Comparison of ENCODE assay signal across 27 cellular contexts in the genomic region with DNA sequence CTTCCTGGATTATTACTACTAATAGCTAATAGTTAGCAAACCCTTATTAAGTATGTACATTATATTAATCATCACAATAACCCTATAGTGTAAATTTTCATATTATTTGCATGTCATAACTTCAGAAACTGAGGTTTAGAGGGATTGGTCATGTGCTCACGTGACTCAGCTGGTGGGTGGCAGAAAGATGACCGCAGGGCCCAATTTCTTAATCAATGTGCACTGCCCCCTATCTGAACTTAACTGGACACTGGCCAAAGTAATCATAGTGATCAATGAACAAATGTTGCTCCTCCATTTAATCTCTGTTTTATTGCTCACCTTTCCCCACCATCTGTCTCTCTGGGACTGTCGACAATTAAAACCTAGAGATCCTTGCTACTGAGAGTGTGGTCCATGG.
"Had no signal": no experiment of that assay in that cellular context is flagged by ENCODE, and none has a peak within 500 bp of the region (broad histone marks: within the 10 kb centered on the region; RNA-seq: fewer than 3 reads in every experiment).

No MANE protein-coding gene starts in this region.

- FAIRE-seq: astrocyte, frontal cortex, pancreas had no signal

- H3K36me3 ChIP-seq: brain microvascular endothelial cell, esophagus muscularis mucosa, pancreas, sigmoid colon, suprapubic skin, tibial artery, WERI-Rb-1 had no signal

- DNase-seq: activated CD4-positive, alpha-beta memory T cell treated with anti-CD3 and anti-CD28 coated beads for 36 hours; activated CD4-positive, alpha-beta T cell treated with anti-CD3 and anti-CD28 coated beads for 48 hours; activated CD8-positive, alpha-beta memory T cell treated with anti-CD3 and anti-CD28 coated beads, Interleukin-2, amount 50 U/mL, for 4 hours; activated effector memory CD4-positive, alpha-beta T cell treated with anti-CD3 and anti-CD28 coated beads, Interleukin-2, amount 50 U/mL, for 16 hours; activated naive CD4-positive, alpha-beta T cell treated with anti-CD3 and anti-CD28 coated beads, Interleukin-2, amount 10 ng/mL, durations not matched to agents 7 days and 5 days; activated T-cell treated with anti-CD3 and anti-CD28 coated beads, Interleukin-2, amount 50 U/mL, for 1 hour; amniotic stem cell; brain microvascular endothelial cell; central memory CD4-positive, alpha-beta T cell; left ventricle myocardium superior; nucleus accumbens; pancreas; psoas muscle; sigmoid colon; stimulated activated CD4-positive, alpha-beta T cell treated with anti-CD3 and anti-CD28 coated beads, Interleukin-1b, Interleukin-23, amount 100 ng/mL, for 48 hours; stimulated activated naive B cell treated with anti-CD40 and anti-IgM and Interleukin-4, amounts not matched to agents 10 μg/mL and 1 μg/mL and 100 μg/mL, for 72 hours; T-helper 9 cell; tibial artery; WERI-Rb-1 had no signal

- H3K4me1 ChIP-seq: psoas muscle had no signal

- H3K27me3 ChIP-seq: brain microvascular endothelial cell, esophagus muscularis mucosa, pancreas, sigmoid colon, suprapubic skin, tibial artery had no signal

- H3K27ac ChIP-seq: esophagus muscularis mucosa, psoas muscle, sigmoid colon, WERI-Rb-1 had no signal

- H3K4me2 ChIP-seq: smooth muscle cell had no signal

- H3K36me3 Mint-ChIP-seq: activated CD4-positive, alpha-beta memory T cell treated with anti-CD3 and anti-CD28 coated beads for 36 hours; activated naive CD4-positive, alpha-beta T cell treated with anti-CD3 and anti-CD28 coated beads, Interleukin-2, amount 10 ng/mL, durations not matched to agents 7 days and 5 days; stimulated activated naive B cell treated with anti-CD40 and anti-IgM and Interleukin-4, amounts not matched to agents 10 μg/mL and 1 μg/mL and 100 μg/mL, for 72 hours had no signal

- H3K9me3 Mint-ChIP-seq: activated CD4-positive, alpha-beta memory T cell treated with anti-CD3 and anti-CD28 coated beads for 36 hours; activated naive CD4-positive, alpha-beta T cell treated with anti-CD3 and anti-CD28 coated beads, Interleukin-2, amount 10 ng/mL, durations not matched to agents 7 days and 5 days; activated T-helper 1 cell treated with anti-CD3 and anti-CD28 coated beads, Interleukin-12 subunit alpha, Interleukin-12 subunit beta, Interleukin-2, Interleukin-4 antibody, amounts not matched to agents 30 ng/mL and 10 ng/mL and 1 ng/mL, durations not matched to agents 14 hours and 24 hours and 36 hours; nephron; stimulated activated naive B cell treated with anti-CD40 and anti-IgM and Interleukin-4, amounts not matched to agents 10 μg/mL and 1 μg/mL and 100 μg/mL, for 72 hours; T-helper 1 cell treated with Interleukin-12 subunit alpha and Interleukin-12 subunit beta and Interleukin-4 antibody, amounts not matched to agents 30 μg/mL and 1 μg/mL, for 36 hours had no signal

- H3K4me1 Mint-ChIP-seq: activated naive CD4-positive, alpha-beta T cell treated with anti-CD3 and anti-CD28 coated beads, Interleukin-2, amount 10 ng/mL, durations not matched to agents 7 days and 5 days; nephron; stimulated activated naive B cell treated with anti-CD40 and anti-IgM and Interleukin-4, amounts not matched to agents 10 μg/mL and 1 μg/mL and 100 μg/mL, for 72 hours had no signal

- H3K27ac Mint-ChIP-seq: activated CD4-positive, alpha-beta memory T cell treated with anti-CD3 and anti-CD28 coated beads for 36 hours; activated naive CD4-positive, alpha-beta T cell treated with anti-CD3 and anti-CD28 coated beads, Interleukin-2, amount 10 ng/mL, durations not matched to agents 7 days and 5 days; activated T-helper 1 cell treated with anti-CD3 and anti-CD28 coated beads, Interleukin-12 subunit alpha, Interleukin-12 subunit beta, Interleukin-2, Interleukin-4 antibody, amounts not matched to agents 30 ng/mL and 10 ng/mL and 1 ng/mL, durations not matched to agents 14 hours and 24 hours and 36 hours; nephron; stimulated activated naive B cell treated with anti-CD40 and anti-IgM and Interleukin-4, amounts not matched to agents 10 μg/mL and 1 μg/mL and 100 μg/mL, for 72 hours; T-helper 1 cell treated with Interleukin-12 subunit alpha and Interleukin-12 subunit beta and Interleukin-4 antibody, amounts not matched to agents 30 μg/mL and 1 μg/mL, for 36 hours had no signal

- H3K4me3 ChIP-seq: esophagus muscularis mucosa, pancreas, psoas muscle, sigmoid colon, smooth muscle cell, suprapubic skin, tibial artery had no signal

- H3K9me3 ChIP-seq: esophagus muscularis mucosa, pancreas, psoas muscle, sigmoid colon, suprapubic skin, tibial artery had no signal

- H3K4me3 Mint-ChIP-seq: activated CD4-positive, alpha-beta memory T cell treated with anti-CD3 and anti-CD28 coated beads for 36 hours; activated naive CD4-positive, alpha-beta T cell treated with anti-CD3 and anti-CD28 coated beads, Interleukin-2, amount 10 ng/mL, durations not matched to agents 7 days and 5 days; activated T-helper 1 cell treated with anti-CD3 and anti-CD28 coated beads, Interleukin-12 subunit alpha, Interleukin-12 subunit beta, Interleukin-2, Interleukin-4 antibody, amounts not matched to agents 30 ng/mL and 10 ng/mL and 1 ng/mL, durations not matched to agents 14 hours and 24 hours and 36 hours; nephron; stimulated activated naive B cell treated with anti-CD40 and anti-IgM and Interleukin-4, amounts not matched to agents 10 μg/mL and 1 μg/mL and 100 μg/mL, for 72 hours; T-helper 1 cell treated with Interleukin-12 subunit alpha and Interleukin-12 subunit beta and Interleukin-4 antibody, amounts not matched to agents 30 μg/mL and 1 μg/mL, for 36 hours had no signal
